ENCODE assay signal across 20 cellular contexts in the genomic region with DNA sequence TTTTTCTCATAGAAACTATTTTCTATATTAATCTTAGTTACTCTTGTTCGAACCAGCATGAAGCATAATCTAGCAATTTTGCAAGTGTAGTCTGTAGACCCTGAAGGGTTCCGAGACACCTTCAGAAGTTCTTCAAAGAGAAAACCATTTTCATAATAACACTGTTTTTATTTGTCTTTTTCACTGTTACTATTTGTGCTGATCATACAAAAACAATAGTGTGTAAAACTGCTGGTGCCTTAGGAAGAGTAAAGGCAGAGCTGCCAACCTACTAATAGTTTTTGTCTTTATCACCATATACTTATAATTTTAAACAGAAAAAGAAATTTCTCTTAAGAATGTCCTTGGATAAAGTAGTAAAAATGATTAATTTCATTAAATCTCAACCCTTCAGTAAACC.
DNase-seq lines count a peak whose midpoint lies in the region; ATAC-seq, FAIRE-seq and TF ChIP-seq lines count a peak whose summit lies in the region.
"Had no signal": no experiment of that assay in that cellular context is flagged by ENCODE, and none has a peak within 500 bp of the region (broad histone marks: within the 10 kb centered on the region; RNA-seq: fewer than 3 reads in every experiment).

No MANE protein-coding gene starts in this region.

- TF ChIP-seq POLR2A in A549 (IDR thresholded peaks at IDR 0.05; ENCODE audit: low read length) (no peak), IMR-90 (IDR thresholded peaks at IDR 0.05; ENCODE audit: low read depth, low read length) (no peak), K562 (conservative IDR thresholded peaks at IDR 0.05) (no peak)

- FAIRE-seq in A549 (lab: Jason Lieb, UNC) (no peak), K562 (lab: Jason Lieb, UNC) (no peak)
- FAIRE-seq: A204.1, D721Med, G401.6, GM12891, GM19239 had no signal

- dilution Hi-C loops in IMR-90 (cut with HindIII; ENCODE audit: low sequenced_read_pairs, unreplicated experiment): no loop called here

- H3K9me3 ChIP-seq in A549: no peaks in the 10 kb centered on the region
- H3K9me3 ChIP-seq in IMR-90 (ENCODE audit: control insufficient read depth, insufficient read depth, low read length): no peaks in the 10 kb centered on the region
- H3K9me3 ChIP-seq in K562 (replicated peaks; ENCODE audit: control insufficient read depth, insufficient read depth, low read depth, low read length): no peaks in the 10 kb centered on the region
- H3K9me3 ChIP-seq: BLaER1 treated with 17β-estradiol and CSF1 and Interleukin-3, amounts not matched to agents 10 nM and 100 nM; Caco-2 had no signal

- intact Hi-C loops in IMR-90 (cut with micrococcal nuclease) (no loop called here), K562 (cut with micrococcal nuclease) (no loop called here)

- H2BK120ac ChIP-seq in IMR-90 (ENCODE audit: low read depth, low read length): no peak overlapping the region

- DNase-seq in A549 (ENCODE audit: low read depth in 1 of 2, low spot score in 1 of 2): no peak
- no peak for DNase-seq in IMR-90
- DNase-seq in K562 (ENCODE audit: extremely low read depth in 1 of 4, low spot score in 3 of 4): no peak
- DNase-seq: 8988T; AML-193; Caco-2; Calu3; CD4-positive, alpha-beta T cell; CD8-positive, alpha-beta T cell; DMS79 treated with DMSO at 0.1 percent for 48 hours; GF-D8 had no signal

- no peaks in the 10 kb centered on the region for H3K9me1 ChIP-seq in IMR-90 (ENCODE audit: insufficient read depth, low read length)
- no peaks in the 10 kb centered on the region for H3K9me1 ChIP-seq in K562 (ENCODE audit: control insufficient read depth, insufficient read depth, low read length)

- H2AK9ac ChIP-seq in IMR-90 (replicated peaks; ENCODE audit: low read depth, low read length, poor library complexity): no peak overlapping the region

- no peak overlapping the region for H3K4me3 ChIP-seq in A549
- no peak overlapping the region for H3K4me3 ChIP-seq in IMR-90 (ENCODE audit: insufficient read depth, low read depth, low read length)
- H3K4me3 ChIP-seq in K562: no peak overlapping the region
- H3K4me3 ChIP-seq: BLaER1 treated with 17β-estradiol and CSF1 and Interleukin-3, amounts not matched to agents 10 nM and 100 nM had no signal

- no peak overlapping the region for H4K5ac ChIP-seq in IMR-90 (ENCODE audit: low read depth, low read length)

- H2AK5ac ChIP-seq in IMR-90 (ENCODE audit: low read depth, low read length): no peak overlapping the region

- CTCF ChIA-PET in A549 (lab: Yijun Ruan, JAX): no interaction called here
- CTCF ChIA-PET in IMR-90 (lab: Yijun Ruan, JAX): interaction anchor here (0.7 kb wide), 1 partner anchor 9 kb away, joined by 3 read pairs; no protein-coding TSS in a partner anchor
- CTCF ChIA-PET in K562 (lab: Yijun Ruan, JAX; ENCODE audit: low intra/inter-chr PET ratio): no interaction called here

- WGBS in A549 (ENCODE audit: missing lambda C conversion rate): 32% methylated on average over 2 of the region's 2 CpGs
- 50% methylated on average over 1 of the region's 2 CpGs; no CpG with 5 or more reads in 1 of the 2 experiments for WGBS in IMR-90 (ENCODE audit: extremely low coverage in 2 of 2, insufficient read length in 1 of 2), 2 experiments
- 0% methylated on average over 2 of the region's 2 CpGs for WGBS in K562 (ENCODE audit: insufficient coverage, low coverage, missing lambda C conversion rate)

- H3K36me3 ChIP-seq in IMR-90 (ENCODE audit: control insufficient read depth, insufficient read depth, low read length): no peaks in the 10 kb centered on the region
- no peaks in the 10 kb centered on the region for H3K36me3 ChIP-seq in K562 (ENCODE audit: control insufficient read depth, insufficient read depth, low read length)
- H3K36me3 ChIP-seq: BLaER1 treated with 17β-estradiol and CSF1 and Interleukin-3, amounts not matched to agents 10 nM and 100 nM had no signal

- no peak overlapping the region for H4K91ac ChIP-seq in IMR-90 (ENCODE audit: insufficient read depth, low read depth, low read length)

- H3K4me2 ChIP-seq in A549 (no peak overlapping the region), IMR-90 (ENCODE audit: low read depth, low read length) (no peak overlapping the region), K562 (ENCODE audit: insufficient read depth, low read length) (no peak overlapping the region)
- H3K4me2 ChIP-seq: BLaER1 treated with 17β-estradiol and CSF1 and Interleukin-3, amounts not matched to agents 10 nM and 100 nM had no signal

- H3K9ac ChIP-seq in IMR-90 (ENCODE audit: low read depth, low read length) (no peak overlapping the region), K562 (ENCODE audit: insufficient read depth in 1 of 2, low read depth in 2 of 2, low read length in 2 of 2) (no peak overlapping the region)
- H3K9ac ChIP-seq: BLaER1 treated with 17β-estradiol and CSF1 and Interleukin-3, amounts not matched to agents 10 nM and 100 nM had no signal

- H3K79me1 ChIP-seq in IMR-90 (ENCODE audit: low read depth in 1 of 2, low read length in 2 of 2): no peaks in the 10 kb centered on the region

- H2BK15ac ChIP-seq in IMR-90 (ENCODE audit: low read depth, low read length): no peak overlapping the region

- BruUV-seq in IMR-90 (replicated peaks; lab: Mats Ljungman, UMichigan) (no TSS peak), K562 (replicated peaks; lab: Mats Ljungman, UMichigan) (no TSS peak)

- TF ChIP-seq RAD21 in A549 (conservative IDR thresholded peaks at IDR 0.05 in 1 of 2, IDR thresholded peaks at IDR 0.05 in 1 of 2) (no peak), IMR-90 (IDR thresholded peaks at IDR 0.05; ENCODE audit: low read length) (no peak), K562 (CRISPR knock-in tag; conservative IDR thresholded peaks at IDR 0.05 in 1 of 2, IDR thresholded peaks at IDR 0.05 in 1 of 2) (no peak)

- H3K4me1 ChIP-seq in A549: no peaks in the 10 kb centered on the region
- no peaks in the 10 kb centered on the region for H3K4me1 ChIP-seq in IMR-90 (ENCODE audit: control insufficient read depth, insufficient read depth, low read length)
- H3K4me1 ChIP-seq in K562 (replicated peaks in 1 of 2; ENCODE audit: control insufficient read depth in 2 of 2, insufficient read depth in 2 of 2, low read length in 2 of 2): no peaks in the 10 kb centered on the region
- H3K4me1 ChIP-seq: BLaER1 treated with 17β-estradiol and CSF1 and Interleukin-3, amounts not matched to agents 10 nM and 100 nM; Caco-2 had no signal

- no peaks in the 10 kb centered on the region for H3K79me2 ChIP-seq in K562 (ENCODE audit: control insufficient read depth, insufficient read depth, low read length)

- no peak overlapping the region for H3K18ac ChIP-seq in IMR-90 (ENCODE audit: low read depth, low read length)

- no peak overlapping the region for H3K23ac ChIP-seq in IMR-90 (ENCODE audit: low read depth, low read length)

- ATAC-seq in A549: no peak
- no peak for ATAC-seq in IMR-90 (ENCODE audit: low read depth)
- no peak for ATAC-seq in K562
- ATAC-seq in esophagus mucosa: no peak
- no peak for ATAC-seq in GM19452 (IDR thresholded peaks at IDR 0.05; ENCODE audit: unreplicated experiment)
- ATAC-seq: CD8-positive, alpha-beta T cell had no signal

- H3K27me3 ChIP-seq in IMR-90 (ENCODE audit: control insufficient read depth, insufficient read depth, low read length) (no peaks in the 10 kb centered on the region), K562 (ENCODE audit: control insufficient read depth in 2 of 2, insufficient read depth in 2 of 2, low read length in 2 of 2) (no peaks in the 10 kb centered on the region)
- H3K27me3 ChIP-seq: BLaER1 treated with 17β-estradiol and CSF1 and Interleukin-3, amounts not matched to agents 10 nM and 100 nM had no signal

- H3K14ac ChIP-seq in IMR-90 (replicated peaks; ENCODE audit: low read depth, low read length): no peak overlapping the region

- no peak overlapping the region for H3K4ac ChIP-seq in IMR-90 (ENCODE audit: low read depth, low read length)

- H2AFZ ChIP-seq in IMR-90 (replicated peaks; ENCODE audit: low read length, poor library complexity): no peak overlapping the region
- no peak overlapping the region for H2AFZ ChIP-seq in K562 (ENCODE audit: low read depth, low read length)

- in situ Hi-C loops in IMR-90 (cut with MboI; ENCODE audit: low sequenced_read_pairs) (no loop called here), K562 (cut with MboI) (no loop called here)

- H3K56ac ChIP-seq in IMR-90 (ENCODE audit: extremely low read depth, insufficient read depth, low read length): no peak overlapping the region

- POLR2A ChIA-PET in A549 (lab: Yijun Ruan, JAX) (no interaction called here), IMR-90 (lab: Charles Lee; ENCODE audit: unreplicated experiment) (no interaction called here), K562 (lab: Yijun Ruan, JAX) (no interaction called here)

- H2BK5ac ChIP-seq in IMR-90 (ENCODE audit: low read depth, low read length, poor library complexity, severe bottlenecking): no peak overlapping the region

- H3K27ac ChIP-seq in A549 (no peak overlapping the region), IMR-90 (ENCODE audit: insufficient read depth, low read length) (no peak overlapping the region), K562 (ENCODE audit: extremely low read depth, low read depth, low read length) (no peak overlapping the region)
- H3K27ac ChIP-seq: BLaER1 treated with 17β-estradiol and CSF1 and Interleukin-3, amounts not matched to agents 10 nM and 100 nM; C4-2B had no signal

- no peaks in the 10 kb centered on the region for H4K20me1 ChIP-seq in IMR-90 (ENCODE audit: insufficient read depth, low read length)
- H4K20me1 ChIP-seq in K562 (replicated peaks; ENCODE audit: control insufficient read depth, insufficient read depth, low read length): no peaks in the 10 kb centered on the region
- H4K20me1 ChIP-seq: BLaER1 treated with 17β-estradiol and CSF1 and Interleukin-3, amounts not matched to agents 10 nM and 100 nM had no signal

- TF ChIP-seq CTCF in A549 (IDR thresholded peaks at IDR 0.05) (no peak), IMR-90 (conservative IDR thresholded peaks at IDR 0.05; ENCODE audit: low read depth, low read length) (no peak), K562 (IDR thresholded peaks at IDR 0.05 in 2 of 3, conservative IDR thresholded peaks at IDR 0.05 in 1 of 3; ENCODE audit: insufficient read depth in 2 of 3, low read depth in 1 of 3, low read length in 3 of 3) (no peak)

- H4K8ac ChIP-seq in IMR-90 (ENCODE audit: low read depth in 2 of 2, low read length in 2 of 2): no peak overlapping the region

- no peak for TF ChIP-seq EP300 in A549 (IDR thresholded peaks at IDR 0.05)
- TF ChIP-seq EP300 in K562 (IDR thresholded peaks at IDR 0.05; ENCODE audit: low read length): no peak

- H2BK20ac ChIP-seq in IMR-90 (ENCODE audit: low read depth, low read length): no peak overlapping the region

TF ChIP-seq in A549, 52 proteins besides CTCF, POLR2A, EP300 and RAD21 (continues in another document):
- no peak for TF ChIP-seq ZC3H11A (IDR thresholded peaks at IDR 0.05)

TF ChIP-seq in IMR-90, 13 proteins besides CTCF, POLR2A, EP300 and RAD21:
- TF ChIP-seq MAFK (IDR thresholded peaks at IDR 0.05; ENCODE audit: low read depth, low read length) (peak; percentile 54), NFE2L2 (IDR thresholded peaks at IDR 0.05; ENCODE audit: low read depth, low read length) (no peak), CEBPB (IDR thresholded peaks at IDR 0.05; ENCODE audit: low read depth, low read length) (no peak)

TF ChIP-seq in K562, 482 proteins besides CTCF, POLR2A, EP300 and RAD21 (continues in another document):
- no peak for TF ChIP-seq RNF2 (IDR thresholded peaks at IDR 0.05)

Comparison
In these comparisons a context has a peak if more than half of its experiments do, and no peak if none do; other contexts are left out.
1. Of the 35 proteins assayed by ChIP-seq in both K562 and A549: peak only in K562: none; only in A549: MAFK; in both: none; in neither: 34.